ENCODE assay signal across 1 cellular context in genomic region chr10:110530131-110530831, GRCh38.
TF ChIP-seq lines count a peak whose summit lies in the region.

No MANE protein-coding gene starts in this region.

TF ChIP-seq in WTC11, 78 proteins besides CTCF, POLR2A, EP300 and RAD21 (continued from another document):
- TF ChIP-seq ZBTB43 (CRISPR knock-in tag; IDR thresholded peaks at IDR 0.05) (no peak), TCF7 (CRISPR knock-in tag; IDR thresholded peaks at IDR 0.05; ENCODE audit: low read depth) (no peak), ZNF425 (CRISPR knock-in tag; conservative IDR thresholded peaks at IDR 0.05) (no peak), NR1H2 (CRISPR knock-in tag; IDR thresholded peaks at IDR 0.05) (no peak), NFE2L1 (CRISPR knock-in tag; IDR thresholded peaks at IDR 0.05) (no peak), E2F5 (CRISPR knock-in tag; IDR thresholded peaks at IDR 0.05) (peak; percentile 31; the same call in 1 of the 2 replicates), SP1 (CRISPR knock-in tag; conservative IDR thresholded peaks at IDR 0.05) (peak; percentile 61; the same call in 1 of the 2 replicates), ZNF232 (CRISPR knock-in tag; IDR thresholded peaks at IDR 0.05) (no peak), JAZF1 (CRISPR knock-in tag; IDR thresholded peaks at IDR 0.05) (no peak), FOXJ3 (CRISPR knock-in tag; IDR thresholded peaks at IDR 0.05; ENCODE audit: borderline replicate concordance) (no peak), MYBL2 (CRISPR knock-in tag; IDR thresholded peaks at IDR 0.05) (no peak), STAT6 (CRISPR knock-in tag; conservative IDR thresholded peaks at IDR 0.05; ENCODE audit: low read depth) (no peak), SMAD3 (CRISPR knock-in tag; IDR thresholded peaks at IDR 0.05; ENCODE audit: borderline replicate concordance) (no peak), ZNF396 (CRISPR knock-in tag; IDR thresholded peaks at IDR 0.05; ENCODE audit: borderline replicate concordance) (no peak), ATF2 (CRISPR knock-in tag; IDR thresholded peaks at IDR 0.05; ENCODE audit: borderline replicate concordance, low read depth) (no peak), E2F1 (CRISPR knock-in tag; IDR thresholded peaks at IDR 0.05) (no peak), OVOL2 (CRISPR knock-in tag; IDR thresholded peaks at IDR 0.05; ENCODE audit: borderline replicate concordance) (no peak), PRRX2 (CRISPR knock-in tag; IDR thresholded peaks at IDR 0.05) (no peak), ZNF512 (CRISPR knock-in tag; IDR thresholded peaks at IDR 0.05; ENCODE audit: borderline replicate concordance) (no peak), ZNF416 (CRISPR knock-in tag; IDR thresholded peaks at IDR 0.05) (no peak), ZNF281 (CRISPR knock-in tag; IDR thresholded peaks at IDR 0.05) (0 out of 2 replicates have a peak, but pooled peaks have one; percentile 32), ZNF532 (CRISPR knock-in tag; IDR thresholded peaks at IDR 0.05; ENCODE audit: borderline replicate concordance) (no peak), MXD4 (CRISPR knock-in tag; IDR thresholded peaks at IDR 0.05; ENCODE audit: borderline replicate concordance) (no peak), ESRRA (CRISPR knock-in tag; IDR thresholded peaks at IDR 0.05; ENCODE audit: borderline replicate concordance) (no peak), FOXP1 (CRISPR knock-in tag; IDR thresholded peaks at IDR 0.05; ENCODE audit: borderline replicate concordance) (no peak), IRF2 (CRISPR knock-in tag; IDR thresholded peaks at IDR 0.05; ENCODE audit: borderline replicate concordance, low read depth) (no peak), ZBTB21 (CRISPR knock-in tag; IDR thresholded peaks at IDR 0.05; ENCODE audit: borderline replicate concordance) (no peak)
